In genomic region chr20:22312744-22313346, GRCh38 we compare ENCODE assay signal across 8 cellular contexts.
A peak's percentile ranks its signal among the peaks of the same experiment; 100 is the strongest.
DNase-seq lines count a peak whose midpoint lies in the region; ATAC-seq and TF ChIP-seq lines count a peak whose summit lies in the region.

No MANE protein-coding gene starts in this region.

- H3K9me3 ChIP-seq in heart right ventricle (no peaks in the 10 kb centered on the region), psoas muscle (no peaks in the 10 kb centered on the region)

- DNase-seq in heart right ventricle = peak in 1 of 2 donors; percentile 9
- no peak for DNase-seq in cardiac septum (ENCODE audit: low spot score)
- peak; percentile 60 for DNase-seq in NCI-H748 (lab: John Stamatoyannopoulos, UW; ENCODE audit: unreplicated experiment)
- peak; percentile 15 for DNase-seq in fibroblast of gingiva (ENCODE audit: low read depth)
- no peak for DNase-seq in psoas muscle
- no peak for DNase-seq in activated naive CD4-positive, alpha-beta T cell treated with anti-CD3 and anti-CD28 coated beads, Interleukin-2, amount 50 U/mL, for 16 hours
- DNase-seq in stimulated activated CD4-positive, alpha-beta T cell treated with anti-CD3 and anti-CD28 coated beads, Interleukin-4, amount 100 ng/mL, for 1 hour = no peak

- no peaks in the 10 kb centered on the region for H3K36me3 ChIP-seq in heart right ventricle
- H3K36me3 ChIP-seq in psoas muscle (ENCODE audit: insufficient read depth in 1 of 2, low read depth in 1 of 2) = no peaks in the 10 kb centered on the region

- H3K4me1 ChIP-seq in heart right ventricle = no peaks in the 10 kb centered on the region
- no peaks in the 10 kb centered on the region for H3K4me1 ChIP-seq in psoas muscle

- H3K27ac ChIP-seq in heart right ventricle (no peak overlapping the region), psoas muscle (no peak overlapping the region)

- H3K27me3 ChIP-seq in heart right ventricle (peaks cover 0 to 46% (median 30%) of the 10 kb centered on the region in 7 donors), psoas muscle (ENCODE audit: insufficient read depth in 3 of 3, low read length in 2 of 3) (no peaks in the 10 kb centered on the region)

- ATAC-seq in heart right ventricle = no peak
- no peak for ATAC-seq in psoas muscle
- ATAC-seq in HG02763 (IDR thresholded peaks at IDR 0.05; ENCODE audit: unreplicated experiment) = no peak

- 1 to 2% methylated on average over 6 of the region's 6 CpGs for WGBS in heart right ventricle, 2 donors
- 1 to 3% (median 2%) methylated on average over 6 of the region's 6 CpGs for WGBS in psoas muscle, 3 donors

- intact Hi-C loops in heart right ventricle (cut with DNase I) (loop anchor here in 4 of 10 donors (5.0 to 10.0 kb wide), 3 partner anchors 506 to 598 kb away; no protein-coding TSS in a partner anchor), cardiac septum (cut with DNase I) (no loop called here), psoas muscle (cut with DNase I) (loop anchor here (10.0 kb wide), 1 partner anchor 598 kb away; no protein-coding TSS in a partner anchor)

- H3K4me3 ChIP-seq in heart right ventricle (no peak overlapping the region), psoas muscle (no peak overlapping the region)

- TF ChIP-seq CTCF in heart right ventricle (IDR thresholded peaks at IDR 0.05) (peak in 8 of 9 donors; percentile 28 to 76 (median 63)), psoas muscle (IDR thresholded peaks at IDR 0.05) (peak; percentile 50)

Comparison
In these comparisons a context has a peak if more than half of its experiments do, and no peak if none do; other contexts are left out.
1. DNase-seq: peak in NCI-H748 (single experiment) and fibroblast of gingiva (single experiment); none in cardiac septum (single experiment), psoas muscle (0 of 2), activated naive CD4-positive, alpha-beta T cell treated with anti-CD3 and anti-CD28 coated beads, Interleukin-2, amount 50 U/mL, for 16 hours (single experiment) and stimulated activated CD4-positive, alpha-beta T cell treated with anti-CD3 and anti-CD28 coated beads, Interleukin-4, amount 100 ng/mL, for 1 hour (single experiment).